In the genomic region with DNA sequence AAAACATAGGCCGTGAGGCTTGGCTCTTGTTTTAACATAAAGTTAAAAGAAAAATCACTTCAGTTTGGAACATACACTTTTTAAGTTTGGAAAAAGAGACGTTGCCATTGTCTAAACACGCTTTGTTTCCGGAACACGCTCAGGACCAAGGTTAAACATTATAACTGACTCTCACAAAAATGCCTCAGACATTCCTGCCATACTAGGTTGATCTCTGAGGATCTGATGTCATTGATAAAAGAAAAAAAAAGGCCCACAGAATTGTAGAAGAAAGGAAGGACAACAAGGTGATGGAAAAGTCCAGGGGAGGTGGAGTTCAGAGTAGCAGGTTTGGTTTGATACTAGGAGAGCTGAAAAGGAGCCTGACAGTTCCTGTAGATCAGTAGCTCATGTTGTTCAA, we compare ENCODE assay signal across 1 cellular context.
TF ChIP-seq lines count a peak whose summit lies in the region.

No MANE protein-coding gene starts in this region.

TF ChIP-seq in SK-N-SH treated with all-trans-retinoic acid at 6 μM for 48 hours, 23 proteins besides CTCF, POLR2A, EP300 and RAD21 (continued from another document):
- no peak for TF ChIP-seq PATZ1 (CRISPR knock-in tag; IDR thresholded peaks at IDR 0.05; ENCODE audit: borderline replicate concordance)
- TF ChIP-seq CSDC2 (CRISPR knock-in tag; IDR thresholded peaks at IDR 0.05): no peak
- no peak for TF ChIP-seq CSRNP3 (CRISPR knock-in tag; IDR thresholded peaks at IDR 0.05)
